8 cellular contexts compared by ENCODE assay signal in the genomic region with DNA sequence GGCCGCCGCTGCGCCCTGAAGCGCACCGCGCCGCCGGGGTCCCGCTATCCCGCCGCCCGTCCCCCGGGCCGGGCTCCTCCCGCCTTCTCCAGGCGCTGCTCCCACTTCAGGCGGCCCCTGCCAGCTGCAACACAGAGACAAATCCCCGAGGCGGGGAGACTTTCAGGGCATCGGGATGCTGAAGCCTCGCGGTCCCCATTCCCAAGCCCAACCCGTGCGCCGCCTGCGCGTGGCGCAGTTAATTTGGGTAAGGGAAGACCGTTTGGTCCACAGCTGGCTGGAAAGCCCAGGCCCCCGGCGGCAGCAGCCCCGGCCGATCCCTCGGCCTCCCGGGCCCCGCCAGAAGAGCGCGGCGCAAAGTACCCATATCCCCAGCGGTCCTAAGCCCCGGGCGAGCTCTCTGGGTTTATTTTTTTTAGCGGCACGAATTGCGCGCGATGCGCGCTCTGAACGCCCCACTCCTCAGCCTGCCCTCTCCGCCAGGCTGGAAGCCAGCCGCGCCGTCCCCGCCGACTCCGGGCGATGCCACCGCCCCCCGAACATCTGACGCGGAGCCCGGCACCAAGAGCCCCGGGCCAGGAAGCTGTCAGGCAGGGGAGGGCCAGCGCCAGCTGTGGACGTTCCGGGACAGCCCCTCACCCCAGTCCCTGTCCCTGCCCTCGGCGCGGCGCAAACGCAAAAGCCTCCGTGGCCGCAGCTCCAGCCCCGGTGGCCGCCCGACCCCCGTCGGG. TPM values are rescaled to one million over a fixed set of nuclear protein-coding genes. Genes with fewer than 3 reads are reported as not detected.
DNase-seq lines count a peak whose midpoint lies in the region; TF ChIP-seq lines count a peak whose summit lies in the region.

No MANE protein-coding gene starts in this region.

- intact Hi-C loops in activated CD4-positive, alpha-beta T cell treated with anti-CD3 and anti-CD28 coated beads, Interleukin-2, amount 10 ng/mL, durations not matched to agents 24 days and 14 days (cut with micrococcal nuclease) = no loop called here

- no peaks in the 10 kb centered on the region for H3K36me3 ChIP-seq in HAP-1 (replicated peaks)
- no peaks in the 10 kb centered on the region for H3K36me3 ChIP-seq in skeletal muscle tissue (ENCODE audit: control insufficient read depth in 3 of 3, insufficient read depth in 3 of 3, low read length in 3 of 3)

- H3K27me3 Mint-ChIP-seq in activated CD4-positive, alpha-beta T cell treated with anti-CD3 and anti-CD28 coated beads, Interleukin-2, amount 10 ng/mL, durations not matched to agents 24 days and 14 days = peaks cover 50% of the 10 kb centered on the region

- peak; percentile 68 for DNase-seq in activated CD4-positive, alpha-beta T cell treated with anti-CD3 and anti-CD28 coated beads, Interleukin-2, amount 10 ng/mL, durations not matched to agents 24 days and 14 days
- no peak for DNase-seq in activated CD4-positive, alpha-beta T cell treated with anti-CD3 and anti-CD28 coated beads for 1 hour
- DNase-seq in HAP-1 (ENCODE audit: low spot score in 2 of 2) (peak; percentile 22 to 66), NAMALWA (ENCODE audit: low spot score) (peak; percentile 4), cardiac fibroblast (ENCODE audit: low read depth in 2 of 2) (peak; percentile 65 to 72), islet precursor cell (peak; percentile 71), NCI-H2081 treated with DMSO at 0.1 percent for 48 hours (lab: John Stamatoyannopoulos, UW) (no peak)

- TF ChIP-seq CTCF in cardiac fibroblast (IDR thresholded peaks at IDR 0.05; ENCODE audit: low read depth, low read length) = no peak

- H3K4me1 Mint-ChIP-seq in activated CD4-positive, alpha-beta T cell treated with anti-CD3 and anti-CD28 coated beads, Interleukin-2, amount 10 ng/mL, durations not matched to agents 24 days and 14 days = peaks cover 2% of the 10 kb centered on the region

- in situ Hi-C loops in HAP-1 (cut with MboI; ENCODE audit: low sequenced_read_pairs) = no loop called here

- peak overlapping the region; percentile 65 for H3K27ac ChIP-seq in skeletal muscle tissue (ENCODE audit: low read depth, low read length)

- H3K9ac ChIP-seq in skeletal muscle tissue (ENCODE audit: low read depth in 1 of 3, low read length in 3 of 3) = peak overlapping the region; percentile 71 to 81 (median 74)

- no peaks in the 10 kb centered on the region for H3K9me3 Mint-ChIP-seq in activated CD4-positive, alpha-beta T cell treated with anti-CD3 and anti-CD28 coated beads, Interleukin-2, amount 10 ng/mL, durations not matched to agents 24 days and 14 days

- H3K27ac Mint-ChIP-seq in activated CD4-positive, alpha-beta T cell treated with anti-CD3 and anti-CD28 coated beads, Interleukin-2, amount 10 ng/mL, durations not matched to agents 24 days and 14 days = no peak overlapping the region

- no peaks in the 10 kb centered on the region for H3K27me3 ChIP-seq in HAP-1 (ENCODE audit: low read depth)
- H3K27me3 ChIP-seq in skeletal muscle tissue (ENCODE audit: control insufficient read depth in 3 of 3, insufficient read depth in 3 of 3, low read length in 3 of 3) = peaks cover 5 to 14% (median 13%) of the 10 kb centered on the region in 3 donors

- H3K36me3 Mint-ChIP-seq in activated CD4-positive, alpha-beta T cell treated with anti-CD3 and anti-CD28 coated beads, Interleukin-2, amount 10 ng/mL, durations not matched to agents 24 days and 14 days (ENCODE audit: low read depth) = no peaks in the 10 kb centered on the region

- H3K4me1 ChIP-seq in HAP-1 = peaks cover 14% of the 10 kb centered on the region
- peaks cover 4 to 8% (median 7%) of the 10 kb centered on the region in 3 donors for H3K4me1 ChIP-seq in skeletal muscle tissue (ENCODE audit: control insufficient read depth in 3 of 3, insufficient read depth in 3 of 3, low read length in 3 of 3)

- peak overlapping the region; percentile 73 for H3K4me3 Mint-ChIP-seq in activated CD4-positive, alpha-beta T cell treated with anti-CD3 and anti-CD28 coated beads, Interleukin-2, amount 10 ng/mL, durations not matched to agents 24 days and 14 days

- H3K4me3 ChIP-seq in HAP-1 = peak overlapping the region; percentile 69
- peak overlapping the region; percentile 84 to 88 for H3K4me3 ChIP-seq in cardiac fibroblast (replicated peaks in 1 of 2; ENCODE audit: low read depth in 2 of 2, low read length in 2 of 2)
- H3K4me3 ChIP-seq in skeletal muscle tissue (ENCODE audit: low read length in 3 of 3) = peak overlapping the region; percentile 69 to 82 (median 73)

- no peaks in the 10 kb centered on the region for H3K9me3 ChIP-seq in HAP-1
- no peaks in the 10 kb centered on the region for H3K9me3 ChIP-seq in skeletal muscle tissue (ENCODE audit: control insufficient read depth in 3 of 3, low read length in 3 of 3)

RNA-seq across cellular contexts. Expression of gene FBN1, which starts 0.5 kb away (rescaled TPM):
- 0.64 and 1.0 TPM in 2 replicates for total RNA-seq in activated CD4-positive, alpha-beta T cell treated with anti-CD3 and anti-CD28 coated beads, Interleukin-2, amount 10 ng/mL, durations not matched to agents 24 days and 14 days
- 439 TPM for total RNA-seq in skeletal muscle tissue

Comparison
In these comparisons a context has a peak if more than half of its experiments do, and no peak if none do; other contexts are left out.
1. DNase-seq: peak in activated CD4-positive, alpha-beta T cell treated with anti-CD3 and anti-CD28 coated beads, Interleukin-2, amount 10 ng/mL, durations not matched to agents 24 days and 14 days (single experiment), HAP-1 (2 of 2), NAMALWA (single experiment), cardiac fibroblast (2 of 2) and islet precursor cell (single experiment); none in activated CD4-positive, alpha-beta T cell treated with anti-CD3 and anti-CD28 coated beads for 1 hour (single experiment) and NCI-H2081 treated with DMSO at 0.1 percent for 48 hours (single experiment).
2. RNA of gene FBN1, which starts 0.5 kb away (total RNA-seq): 439 TPM in skeletal muscle tissue (single experiment); 0.64 to 1.0 TPM in activated CD4-positive, alpha-beta T cell treated with anti-CD3 and anti-CD28 coated beads, Interleukin-2, amount 10 ng/mL, durations not matched to agents 24 days and 14 days; every median in the first group is over 100 times any median in the second.
3. Peak in every context shown above with its lines, with median percentiles within 50 percentile points of each other: H3K4me3 ChIP-seq.